Comparison of ENCODE assay signal across 8 cellular contexts in genomic region chr6:42451595-42452170, GRCh38. TPM values are rescaled to one million over a fixed set of nuclear protein-coding genes. Genes with fewer than 3 reads are reported as not detected.
DNase-seq lines count a peak whose midpoint lies in the region; ATAC-seq lines count a peak whose summit lies in the region.

Gene TRERF1, minus strand, starts transcription at chr6:42451926. Its CDS starts 182,336 bp downstream, at chr6:42269590.

- ATAC-seq in aorta (ENCODE audit: low FRiP score): peak; percentile 53

- DNase-seq in NK-92 treated with Interleukin-12 subunit alpha and Interleukin-12 subunit beta, amount 100 ng/mL, for 24 hours (lab: John Stamatoyannopoulos, UW): peak; percentile 73
- no peak for DNase-seq in NK-92 (lab: John Stamatoyannopoulos, UW; ENCODE audit: unreplicated experiment)
- DNase-seq in MG63: peak; percentile 74
- peak; percentile 51 to 74 for DNase-seq in SHP77 (lab: John Stamatoyannopoulos, UW)
- peak; percentile 61 for DNase-seq in activated naive CD4-positive, alpha-beta T cell treated with anti-CD3 and anti-CD28 coated beads, Interleukin-2, amount 50 U/mL, for 16 hours
- peak; percentile 35 for DNase-seq in globus pallidus (ENCODE audit: low spot score)
- DNase-seq in nucleus accumbens (lab: John Stamatoyannopoulos, UW): peak in 37 of 56 donors; percentile 17 to 75 (median 50)
- peak; percentile 72 to 83 for DNase-seq in aorta

- H3K4me3 ChIP-seq in MG63: peak within 1 kb of the TSS; percentile 69
- H3K4me3 ChIP-seq in aorta (ENCODE audit: low read length in 2 of 2): peak within 1 kb of the TSS; percentile 66 to 84

- H3K36me3 ChIP-seq in MG63: no peaks in the 10 kb centered on the region
- no peaks in the 10 kb centered on the region for H3K36me3 ChIP-seq in aorta (ENCODE audit: control insufficient read depth in 1 of 2, insufficient read depth in 2 of 2, low read length in 1 of 2)

- H3K27me3 ChIP-seq in MG63 (no peaks in the 10 kb centered on the region), aorta (ENCODE audit: control insufficient read depth in 1 of 2, insufficient read depth in 2 of 2, low read length in 1 of 2) (no peaks in the 10 kb centered on the region)

- intact Hi-C loops in aorta (cut with DNase I): loop anchor here in 1 of 2 donors (5.0 kb wide), 3 partner anchors 96 to 234 kb away; partner anchors contain the start of gene MRPS10

- H3K9me3 ChIP-seq in MG63 (no peaks in the 10 kb centered on the region), aorta (ENCODE audit: control insufficient read depth, low read length) (no peaks in the 10 kb centered on the region)

- H3K4me1 ChIP-seq in aorta (ENCODE audit: control insufficient read depth in 1 of 2, insufficient read depth in 2 of 2, low read length in 2 of 2): no peaks in the 10 kb centered on the region

- peak within 1 kb of the TSS; percentile 23 to 41 for H3K27ac ChIP-seq in aorta (ENCODE audit: low read depth in 1 of 2, low read length in 2 of 2)

- 0 to 2% methylated on average over 28 of the region's 28 CpGs for WGBS in aorta, 2 donors

RNA-seq across cellular contexts. Expression of gene TRERF1, which starts in this region (rescaled TPM):
- 2.1 TPM in 2 replicates for total RNA-seq in MG63 (2014; rRNA removed; shearing (Covaris generic); ENCODE audit: low replicate concordance)
- total RNA-seq in aorta: 1 to 10 TPM; 2.7 to 9.5 TPM
- polyA plus RNA-seq in aorta: 1 to 10 TPM in 1 of 2 donors, under 1 TPM in 1; 0.50 to 1.7 TPM
